Comparison of ENCODE assay signal across 7 cellular contexts in the genomic region with DNA sequence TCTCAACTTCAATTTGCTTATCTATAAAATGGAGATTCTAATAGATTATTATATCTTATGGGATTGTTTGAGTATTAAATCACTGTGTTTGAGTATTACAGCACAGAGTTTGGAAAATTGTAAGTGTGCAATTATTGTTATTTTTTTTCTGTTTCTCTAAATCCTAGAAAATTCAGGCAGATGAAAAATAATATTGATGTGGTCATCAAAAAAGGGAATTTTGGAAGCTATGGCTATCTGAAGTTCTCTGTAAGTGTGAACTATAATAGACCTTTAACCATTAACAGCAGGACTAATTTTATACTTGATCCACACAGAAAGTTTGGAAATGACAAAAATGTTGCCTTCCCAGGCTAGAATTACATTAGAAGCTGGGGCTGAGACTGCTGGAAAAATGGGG.
"Had no signal": no experiment of that assay in that cellular context is flagged by ENCODE, and none has a peak within 500 bp of the region (broad histone marks: within the 10 kb centered on the region; RNA-seq: fewer than 3 reads in every experiment).

No MANE protein-coding gene starts in this region.

- H3K27ac ChIP-seq: HL-60, KMS-11 had no signal

- FAIRE-seq: HTR-8/SVneo had no signal

- DNase-seq: Karpas-422, Kasumi-1, KBM-7, KG1 had no signal

- H3K9ac ChIP-seq: KMS-11 had no signal

- H3K4me2 ChIP-seq: KMS-11 had no signal
